ENCODE assay signal across 8 cellular contexts in genomic region chrX:48897157-48897620, GRCh38. TPM values are rescaled to one million over a fixed set of nuclear protein-coding genes. Genes with fewer than 3 reads are reported as not detected.
DNase-seq lines count a peak whose midpoint lies in the region; ATAC-seq and TF ChIP-seq lines count a peak whose summit lies in the region.

No MANE protein-coding gene starts in this region.

- under 1% methylated on average over 38 of the region's 38 CpGs for WGBS in urinary bladder

- no peak for TF ChIP-seq POLR2A in Peyer's patch (IDR thresholded peaks at IDR 0.05)

- TF ChIP-seq CTCF in C4-2B (conservative IDR thresholded peaks at IDR 0.05): no peak
- TF ChIP-seq CTCF in KMS-11 (conservative IDR thresholded peaks at IDR 0.05; ENCODE audit: low read depth, low read length): no peak
- no peak for TF ChIP-seq CTCF in Peyer's patch (IDR thresholded peaks at IDR 0.05)
- TF ChIP-seq CTCF in natural killer cell (IDR thresholded peaks at IDR 0.05): no peak

- intact Hi-C loops in natural killer cell (cut with micrococcal nuclease): loop anchor here (2.0 to 5.0 kb wide), 2 partner anchors 14 to 60 kb away; partner anchors contain the start of genes OTUD5 and SLC35A2

- H3K9me3 ChIP-seq in Peyer's patch: no peaks in the 10 kb centered on the region

- peaks cover 6 to 23% of the 10 kb centered on the region in 2 donors for H3K4me1 Mint-ChIP-seq in natural killer cell

- H3K4me3 ChIP-seq in KMS-11 (IDR thresholded peaks at IDR 0.05; ENCODE audit: insufficient read depth, low read depth, low read length) (no peak overlapping the region), Peyer's patch (peak overlapping the region; percentile 55 to 84 (median 70)), urinary bladder (ENCODE audit: low read depth, low read length) (peak overlapping the region; percentile 64)

- peak overlapping the region; percentile 90 for H3K4me3 Mint-ChIP-seq in natural killer cell

- DNase-seq in Peyer's patch (peak; percentile 63 to 87 (median 84)), fibroblast of the conjunctiva (ENCODE audit: low read depth) (peak; percentile 37), natural killer cell (peak; percentile 50)
- DNase-seq in activated naive CD4-positive, alpha-beta T cell (lab: John Stamatoyannopoulos, UW): peak; percentile 2 to 34 (median 20)

- H3K27me3 Mint-ChIP-seq in natural killer cell (ENCODE audit: low read depth in 2 of 2): no peaks in the 10 kb centered on the region

- H3K36me3 Mint-ChIP-seq in natural killer cell: no peaks in the 10 kb centered on the region

- peak overlapping the region; percentile 92 to 97 for H3K27ac Mint-ChIP-seq in natural killer cell

- ATAC-seq in GM21381 (IDR thresholded peaks at IDR 0.05; ENCODE audit: unreplicated experiment): peak; percentile 16
- ATAC-seq in natural killer cell: peak; percentile 20 to 43 (median 28)

- H3K9me3 Mint-ChIP-seq in natural killer cell: no peaks in the 10 kb centered on the region

- peak overlapping the region; percentile 85 for H3K9ac ChIP-seq in KMS-11

- H3K79me2 ChIP-seq in KMS-11 (ENCODE audit: insufficient read depth, low read depth): peaks cover 33% of the 10 kb centered on the region; the same call in 1 of the 2 replicates

- H3K27ac ChIP-seq in C4-2B: peak overlapping the region; percentile 98
- peak overlapping the region; percentile 91 for H3K27ac ChIP-seq in KMS-11
- peak overlapping the region; percentile 89 to 99 (median 96) for H3K27ac ChIP-seq in Peyer's patch
- H3K27ac ChIP-seq in urinary bladder (ENCODE audit: low read depth): peak overlapping the region; percentile 95

- H3K27me3 ChIP-seq in KMS-11 (ENCODE audit: insufficient read depth, low read depth) (no peaks in the 10 kb centered on the region), Peyer's patch (no peaks in the 10 kb centered on the region)

- H3K4me2 ChIP-seq in KMS-11: peak overlapping the region; percentile 76

- H3K4me1 ChIP-seq in KMS-11 (ENCODE audit: low read depth, poor library complexity, severe bottlenecking): peaks cover 20% of the 10 kb centered on the region
- H3K4me1 ChIP-seq in Peyer's patch: peaks cover 0 to 15% (median 0%) of the 10 kb centered on the region in 4 donors
- H3K4me1 ChIP-seq in urinary bladder (ENCODE audit: insufficient read depth): no peaks in the 10 kb centered on the region

- no peaks in the 10 kb centered on the region for H3K36me3 ChIP-seq in KMS-11 (ENCODE audit: insufficient read depth)
- peaks cover 0 to 30% (median 0%) of the 10 kb centered on the region in 3 donors for H3K36me3 ChIP-seq in Peyer's patch
- H3K36me3 ChIP-seq in urinary bladder (ENCODE audit: insufficient read depth): no peaks in the 10 kb centered on the region

- peak overlapping the region; percentile 41; the same call in 1 of the 2 replicates for H2AFZ ChIP-seq in KMS-11 (ENCODE audit: low read depth)

- H4K20me1 ChIP-seq in KMS-11 (ENCODE audit: insufficient read depth): no peaks in the 10 kb centered on the region

RNA-seq across cellular contexts. Expression of gene TIMM17B, which starts 0.4 kb away (rescaled TPM):
- total RNA-seq in Peyer's patch (10 to 100 TPM; 33.8 to 67.9 (median 54.5) TPM), natural killer cell (10 to 100 TPM; 40.3 to 45.6 (median 44.5) TPM), urinary bladder (15.0 TPM)
- 54.4 TPM for polyA plus RNA-seq in urinary bladder

RNA-seq across cellular contexts. Expression of gene PQBP1, which starts 0.5 kb away (rescaled TPM):
- 10 to 100 TPM; 63.3 to 86.6 (median 70.1) TPM for total RNA-seq in Peyer's patch
- total RNA-seq in natural killer cell: 10 to 100 TPM; 57.2 to 62.0 (median 59.1) TPM
- total RNA-seq in urinary bladder: 13.9 TPM
- polyA plus RNA-seq in urinary bladder: 102 TPM

RNA-seq across cellular contexts. Expression of gene SLC35A2, which starts 14.3 kb away (rescaled TPM):
- total RNA-seq in Peyer's patch (10 to 100 TPM; 14.0 to 43.3 (median 21.5) TPM), natural killer cell (10 to 100 TPM; 16.5 to 30.1 (median 18.3) TPM), urinary bladder (10.5 TPM)
- 18.9 TPM for polyA plus RNA-seq in urinary bladder

RNA-seq across cellular contexts. Expression of gene PIM2, which starts 21.6 kb away (rescaled TPM):
- total RNA-seq in Peyer's patch (10 to 100 TPM; 17.3 to 24.8 (median 19.1) TPM), natural killer cell (100 to 1,000 TPM; 134 to 173 (median 150) TPM), urinary bladder (4.0 TPM)
- 8.4 TPM for polyA plus RNA-seq in urinary bladder

Comparison
In these comparisons a context has a peak if more than half of its experiments do, and no peak if none do; other contexts are left out.
1. DNase-seq: peak in every context shown above with its lines; median percentile 84 in Peyer's patch; 50 in natural killer cell; 37 in fibroblast of the conjunctiva; 20 in activated naive CD4-positive, alpha-beta T cell.